1 cellular context compared by ENCODE assay signal in the genomic region with DNA sequence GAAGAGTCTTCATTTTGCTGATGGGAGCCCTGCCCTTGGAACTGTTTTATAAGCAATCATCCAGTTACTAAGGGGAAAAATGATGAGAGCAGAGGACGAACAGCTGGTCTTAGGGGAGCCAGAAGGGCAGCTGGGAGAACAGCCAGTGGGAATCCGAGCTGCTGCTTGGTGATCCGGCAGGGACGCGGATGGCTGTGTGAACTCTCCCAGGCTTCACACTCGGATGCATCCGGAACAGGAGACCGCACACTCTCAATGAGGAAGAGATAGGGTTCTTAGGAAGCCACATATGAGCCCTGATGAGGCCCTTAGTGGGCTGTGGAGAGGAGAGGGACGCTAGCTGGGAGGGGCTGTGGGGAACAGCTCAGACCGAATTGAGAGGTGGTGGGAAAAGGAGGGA.
A peak's percentile ranks its signal among the peaks of the same experiment; 100 is the strongest.
TF ChIP-seq lines count a peak whose summit lies in the region.

No MANE protein-coding gene starts in this region.

TF ChIP-seq in H1, 55 proteins besides CTCF, POLR2A, EP300 and RAD21:
- TF ChIP-seq HDAC6 (IDR thresholded peaks at IDR 0.05; ENCODE audit: low read depth, low read length): no peak
- TF ChIP-seq CTBP2 (IDR thresholded peaks at IDR 0.05; ENCODE audit: borderline replicate concordance, insufficient read depth, insufficient read length, low read length): no peak
- 0 out of 2 replicates have a peak, but pooled peaks have one; percentile 2 for TF ChIP-seq TBP (IDR thresholded peaks at IDR 0.05; ENCODE audit: low read depth, low read length)
- no peak for TF ChIP-seq SP4 (IDR thresholded peaks at IDR 0.05; ENCODE audit: low read length)
- TF ChIP-seq TEAD4 (IDR thresholded peaks at IDR 0.05; ENCODE audit: low read depth, low read length): no peak
- peak; percentile 17 for TF ChIP-seq SAP30 (IDR thresholded peaks at IDR 0.05; ENCODE audit: insufficient read depth, insufficient replicate concordance, low read length)
- TF ChIP-seq, protein P1, sequence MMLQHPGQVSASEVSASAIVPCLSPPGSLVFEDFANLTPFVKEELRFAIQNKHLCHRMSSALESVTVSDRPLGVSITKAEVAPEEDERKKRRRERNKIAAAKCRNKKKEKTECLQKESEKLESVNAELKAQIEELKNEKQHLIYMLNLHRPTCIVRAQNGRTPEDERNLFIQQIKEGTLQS (IDR thresholded peaks at IDR 0.05; ENCODE audit: insufficient read depth, low read depth, low read length): no peak
- no peak for TF ChIP-seq RBBP5 (IDR thresholded peaks at IDR 0.05; ENCODE audit: borderline replicate concordance, low read depth, low read length)
